ENCODE assay signal across 8 cellular contexts in genomic region chr18:67217551-67218166, GRCh38.
DNase-seq lines count a peak whose midpoint lies in the region; ATAC-seq, FAIRE-seq and TF ChIP-seq lines count a peak whose summit lies in the region.

No MANE protein-coding gene starts in this region.

- no peaks in the 10 kb centered on the region for H3K27me3 ChIP-seq in cardiac muscle cell
- H3K27me3 ChIP-seq in bronchial epithelial cell (ENCODE audit: control insufficient read depth, insufficient read depth, low read length) = no peaks in the 10 kb centered on the region

- peak; percentile 64 for TF ChIP-seq CTCF in cardiac muscle cell (IDR thresholded peaks at IDR 0.05; ENCODE audit: low read depth, low read length)
- peak; percentile 49; the same call in 1 of the 2 replicates for TF ChIP-seq CTCF in WI38 (IDR thresholded peaks at IDR 0.05; ENCODE audit: low read depth, low read length)
- peak; percentile 48 for TF ChIP-seq CTCF in bronchial epithelial cell (IDR thresholded peaks at IDR 0.05; ENCODE audit: insufficient read depth, low read length, severe bottlenecking)

- H3K4me3 ChIP-seq in cardiac muscle cell (no peak overlapping the region), WI38 (ENCODE audit: low read depth, low read length) (no peak overlapping the region), bronchial epithelial cell (ENCODE audit: low read depth, low read length) (no peak overlapping the region)

- no peak overlapping the region for H3K27ac ChIP-seq in cardiac muscle cell

- no peaks in the 10 kb centered on the region for H3K4me1 ChIP-seq in cardiac muscle cell (ENCODE audit: low read depth)

- H3K9me3 ChIP-seq in cardiac muscle cell (ENCODE audit: low read depth) = no peaks in the 10 kb centered on the region

- peak; percentile 67 to 84 for DNase-seq in cardiac muscle cell (ENCODE audit: low read depth in 1 of 2, low spot score in 1 of 2)
- DNase-seq in cardiac septum (ENCODE audit: low spot score) = no peak
- DNase-seq in NCI-H1930 (lab: John Stamatoyannopoulos, UW) = peak; percentile 22 to 51
- peak; percentile 57 for DNase-seq in bronchial epithelial cell (ENCODE audit: low read depth)
- DNase-seq in left colon = peak in 1 of 2 donors; percentile 25
- DNase-seq in stimulated activated CD4-positive, alpha-beta T cell treated with anti-CD3 and anti-CD28 coated beads, Interleukin-4, amount 100 ng/mL, for 24 hours = peak; percentile 63

- intact Hi-C loops in cardiac septum (cut with DNase I) = loop anchor here (5.0 kb wide), 1 partner anchor 1440 kb away; no protein-coding TSS in a partner anchor
- intact Hi-C loops in left colon (cut with DNase I, micrococcal nuclease) = loop anchor here in 1 of 2 donors (10.0 kb wide), 1 partner anchor 1437 kb away; no protein-coding TSS in a partner anchor

- ATAC-seq in HG02870 (IDR thresholded peaks at IDR 0.05; ENCODE audit: unreplicated experiment) (peak; percentile 94), left colon (peak; percentile 61)

- no peak for FAIRE-seq in bronchial epithelial cell (lab: Jason Lieb, UNC)

- H3K36me3 ChIP-seq in cardiac muscle cell (no peaks in the 10 kb centered on the region), bronchial epithelial cell (ENCODE audit: control insufficient read depth, insufficient read depth, low read length) (no peaks in the 10 kb centered on the region)
